In genomic region chr2:27049422-27050280, GRCh38 we compare ENCODE assay signal across 8 cellular contexts. TPM values are rescaled to one million over a fixed set of nuclear protein-coding genes. Genes with fewer than 3 reads are reported as not detected.
DNase-seq lines count a peak whose midpoint lies in the region; ATAC-seq lines count a peak whose summit lies in the region.

No MANE protein-coding gene starts in this region.

- CTCF ChIA-PET in activated CD4-positive, alpha-beta T cell treated with anti-CD3 and anti-CD28 coated beads for 36 hours (lab: Charles Lee): interaction anchor here (0.7 to 3.1 kb wide), 10 partner anchors 14 to 1801 kb away, joined by 3 to 30 read pairs (median 6); partner anchors contain the start of genes KHK and PREB

- peak overlapping the region; percentile 98 for H3K27ac Mint-ChIP-seq in activated CD4-positive, alpha-beta T cell treated with anti-CD3 and anti-CD28 coated beads for 36 hours

- H3K9me3 Mint-ChIP-seq in activated CD4-positive, alpha-beta T cell treated with anti-CD3 and anti-CD28 coated beads for 36 hours (ENCODE audit: low read depth): peaks cover 2% of the 10 kb centered on the region

- no peaks in the 10 kb centered on the region for H3K27me3 ChIP-seq in mononuclear cell (ENCODE audit: insufficient read depth, low read length)

- H3K36me3 Mint-ChIP-seq in activated CD4-positive, alpha-beta T cell treated with anti-CD3 and anti-CD28 coated beads for 36 hours (ENCODE audit: low read depth): peaks cover 12% of the 10 kb centered on the region

- DNase-seq in NCI-H82 (lab: John Stamatoyannopoulos, UW) (peak; percentile 77), NCI-H82 treated with DMSO at 0.1 percent for 48 hours (lab: John Stamatoyannopoulos, UW; ENCODE audit: unreplicated experiment) (no peak)
- DNase-seq in activated CD4-positive, alpha-beta T cell treated with anti-CD3 and anti-CD28 coated beads for 36 hours: peak; percentile 82
- peak; percentile 51 for DNase-seq in effector CD4-positive, alpha-beta T cell
- DNase-seq in stimulated activated CD8-positive, alpha-beta memory T cell treated with anti-CD3 and anti-CD28 coated beads, Interleukin-7, amount 100 ng/mL, for 4 hours (ENCODE audit: low read depth in 2 of 2): peak; percentile 34 to 72

- H3K4me3 ChIP-seq in mononuclear cell (ENCODE audit: low read length): peak overlapping the region; percentile 78

- H3K4me1 ChIP-seq in mononuclear cell (ENCODE audit: insufficient read depth, low read length): peaks cover 21% of the 10 kb centered on the region

- H3K4me1 Mint-ChIP-seq in activated CD4-positive, alpha-beta T cell treated with anti-CD3 and anti-CD28 coated beads for 36 hours: peaks cover 18% of the 10 kb centered on the region

- peak overlapping the region; percentile 90 for H3K4me3 Mint-ChIP-seq in activated CD4-positive, alpha-beta T cell treated with anti-CD3 and anti-CD28 coated beads for 36 hours

- POLR2A ChIA-PET in activated CD4-positive, alpha-beta T cell treated with anti-CD3 and anti-CD28 coated beads for 36 hours (lab: Charles Lee): interaction anchor here (0.7 to 2.8 kb wide), 3 partner anchors 9 to 33 kb away, joined by 3 to 15 read pairs (median 4); partner anchors contain the start of gene TMEM214

- ATAC-seq in HG03175 (IDR thresholded peaks at IDR 0.05; ENCODE audit: unreplicated experiment): peak; percentile 6
- ATAC-seq in activated CD4-positive, alpha-beta T cell treated with anti-CD3 and anti-CD28 coated beads for 36 hours: peak; percentile 23
- no peak for ATAC-seq in GM19351 (IDR thresholded peaks at IDR 0.05; ENCODE audit: unreplicated experiment)

- H3K9me3 ChIP-seq in mononuclear cell (ENCODE audit: low read depth, low read length): no peaks in the 10 kb centered on the region

- H3K27me3 Mint-ChIP-seq in activated CD4-positive, alpha-beta T cell treated with anti-CD3 and anti-CD28 coated beads for 36 hours: peaks cover 4% of the 10 kb centered on the region

- intact Hi-C loops in activated CD4-positive, alpha-beta T cell treated with anti-CD3 and anti-CD28 coated beads for 36 hours (cut with DNase I, micrococcal nuclease): loop anchor here (1.0 to 10.0 kb wide), 10 partner anchors 17 to 1845 kb away; partner anchors contain the start of genes ABHD1 (in 1 of the 2), ADGRF3 (in 1 of the 2), CAD (in 1 of the 2) and IFT172 (in 1 of the 2)

RNA-seq across cellular contexts. Expression of gene AGBL5, which starts 1.8 kb away (rescaled TPM):
- total RNA-seq in activated CD4-positive, alpha-beta T cell treated with anti-CD3 and anti-CD28 coated beads for 36 hours: 10 to 100 TPM; 12.5 to 14.5 TPM
- total RNA-seq in mononuclear cell: 8.9 TPM

RNA-seq across cellular contexts. Expression of gene TMEM214, which starts 16.9 kb away (rescaled TPM):
- total RNA-seq in activated CD4-positive, alpha-beta T cell treated with anti-CD3 and anti-CD28 coated beads for 36 hours: 10 to 100 TPM; 54.1 to 69.1 TPM
- total RNA-seq in mononuclear cell: 10.7 TPM

RNA-seq across cellular contexts. Expression of gene OST4, which starts 21.8 kb away (rescaled TPM):
- 100 to 1,000 TPM; 305 to 406 TPM for total RNA-seq in activated CD4-positive, alpha-beta T cell treated with anti-CD3 and anti-CD28 coated beads for 36 hours
- total RNA-seq in mononuclear cell: 222 TPM

RNA-seq across cellular contexts. Expression of gene EMILIN1, which starts 28.8 kb away (rescaled TPM):
- total RNA-seq in activated CD4-positive, alpha-beta T cell treated with anti-CD3 and anti-CD28 coated beads for 36 hours: under 1 TPM; 0.40 to 0.46 TPM
- total RNA-seq in mononuclear cell: 0.63 TPM

RNA-seq across cellular contexts. Expression of gene KHK, which starts 36.9 kb away (rescaled TPM):
- total RNA-seq in activated CD4-positive, alpha-beta T cell treated with anti-CD3 and anti-CD28 coated beads for 36 hours: 10 to 100 TPM; 10.6 to 12.7 TPM
- total RNA-seq in mononuclear cell: 0.52 TPM
